ENCODE assay signal across 29 cellular contexts in the genomic region with DNA sequence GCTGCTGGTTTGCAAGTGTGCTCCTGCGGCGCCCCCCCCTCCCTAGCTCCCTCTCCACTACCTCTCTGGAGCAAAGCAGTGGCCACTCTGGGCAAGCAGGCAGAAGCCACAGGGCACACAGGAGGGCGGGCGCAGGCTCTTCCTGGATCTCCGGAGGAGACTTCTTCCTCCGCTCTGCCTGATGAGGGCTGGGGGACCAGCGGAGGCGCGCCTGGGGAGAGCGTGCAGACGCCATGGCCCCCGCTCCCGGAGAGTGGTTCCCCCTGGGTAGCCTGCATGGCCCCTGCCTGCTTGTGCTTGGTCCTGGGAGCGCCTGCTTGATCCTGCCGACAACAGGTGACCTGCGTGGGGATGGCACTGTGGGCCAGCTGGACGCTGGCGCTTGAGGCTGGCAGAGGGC.
"Had no signal": no experiment of that assay in that cellular context is flagged by ENCODE, and none has a peak within 500 bp of the region (broad histone marks: within the 10 kb centered on the region; RNA-seq: fewer than 3 reads in every experiment).

No MANE protein-coding gene starts in this region.

- H2AFZ ChIP-seq: parathyroid adenoma had no signal

- H3K4me1 Mint-ChIP-seq: nephron progenitor cell had no signal

- H3K4me3 ChIP-seq: heart right ventricle, left ventricle myocardium inferior, psoas muscle, smooth muscle cell, stomach, thyroid gland had no signal

- H3K4me1 ChIP-seq: foreskin keratinocyte, heart right ventricle, parathyroid adenoma, thyroid gland had no signal

- ATAC-seq: activated T-helper 17 cell treated with anti-CD3 and anti-CD28 coated beads, Interleukin-2, amount 50 U/mL, for 72 hours; esophagus mucosa; foreskin keratinocyte; heart right ventricle; psoas muscle; stimulated activated naive B cell treated with anti-CD40 and anti-IgM and Interleukin-4, amounts not matched to agents 10 μg/mL and 1 μg/mL and 100 μg/mL, for 72 hours; T-helper 17 cell had no signal

- H3K9me3 ChIP-seq: heart right ventricle, left ventricle myocardium inferior, psoas muscle, stomach, thyroid gland had no signal

- H3K4me2 ChIP-seq: smooth muscle cell had no signal

- H3K27me3 Mint-ChIP-seq: activated CD4-positive, alpha-beta memory T cell treated with anti-CD3 and anti-CD28 coated beads for 36 hours; activated CD4-positive, alpha-beta T cell treated with anti-CD3 and anti-CD28 coated beads, Interleukin-2, amount 10 ng/mL, durations not matched to agents 24 days and 14 days; activated T-helper 17 cell treated with anti-CD3 and anti-CD28 coated beads, Interleukin-2, amount 50 U/mL, for 72 hours; naive B cell; stimulated activated naive B cell treated with anti-CD40 and anti-IgM and Interleukin-4, amounts not matched to agents 10 μg/mL and 1 μg/mL and 100 μg/mL, for 72 hours; T-helper 17 cell had no signal

- H3K4me3 Mint-ChIP-seq: activated CD4-positive, alpha-beta memory T cell treated with anti-CD3 and anti-CD28 coated beads for 36 hours; activated CD4-positive, alpha-beta T cell treated with anti-CD3 and anti-CD28 coated beads, Interleukin-2, amount 10 ng/mL, durations not matched to agents 24 days and 14 days; activated T-helper 17 cell treated with anti-CD3 and anti-CD28 coated beads, Interleukin-2, amount 50 U/mL, for 72 hours; naive B cell; nephron progenitor cell; stimulated activated naive B cell treated with anti-CD40 and anti-IgM and Interleukin-4, amounts not matched to agents 10 μg/mL and 1 μg/mL and 100 μg/mL, for 72 hours; T-helper 17 cell had no signal

- H3K9me3 Mint-ChIP-seq: activated CD4-positive, alpha-beta memory T cell treated with anti-CD3 and anti-CD28 coated beads for 36 hours; activated CD4-positive, alpha-beta T cell treated with anti-CD3 and anti-CD28 coated beads, Interleukin-2, amount 10 ng/mL, durations not matched to agents 24 days and 14 days; activated T-helper 17 cell treated with anti-CD3 and anti-CD28 coated beads, Interleukin-2, amount 50 U/mL, for 72 hours; naive B cell; nephron progenitor cell; stimulated activated naive B cell treated with anti-CD40 and anti-IgM and Interleukin-4, amounts not matched to agents 10 μg/mL and 1 μg/mL and 100 μg/mL, for 72 hours had no signal

- H3K79me2 ChIP-seq: parathyroid adenoma had no signal

- H3K27ac ChIP-seq: foreskin keratinocyte, heart right ventricle, left ventricle myocardium inferior, parathyroid adenoma, psoas muscle, stomach, thyroid gland, WERI-Rb-1 had no signal

- DNase-seq: activated CD4-positive, alpha-beta memory T cell treated with anti-CD3 and anti-CD28 coated beads for 36 hours; activated CD4-positive, alpha-beta T cell treated with anti-CD3 and anti-CD28 coated beads, Interleukin-2, amount 10 ng/mL, durations not matched to agents 24 days and 14 days; activated CD4-positive, CD25-positive, alpha-beta regulatory T cell treated with anti-CD3 and anti-CD28 coated beads, Interleukin-2, amount 50 U/mL, for 72 hours; activated CD8-positive, alpha-beta memory T cell treated with anti-CD3 and anti-CD28 coated beads, Interleukin-2, amount 50 U/mL, for 4 hours; activated gamma-delta T cell treated with Interleukin-2 at 50 U/mL for 16 hours; activated naive CD4-positive, alpha-beta T cell treated with anti-CD3 and anti-CD28 coated beads, Interleukin-2, amount 50 U/mL, for 16 hours; activated T-cell treated with anti-CD3 and anti-CD28 coated beads, Interleukin-2, amount 50 U/mL, for 1 hour; amniotic stem cell; caudate nucleus; cortex of kidney; foreskin keratinocyte; heart right ventricle; left ventricle myocardium inferior; naive B cell; nephron progenitor cell; nucleus accumbens; psoas muscle; stimulated activated CD4-positive, alpha-beta T cell treated with anti-CD3 and anti-CD28 coated beads, Interleukin-15, amount 100 ng/mL, for 24 hours; stimulated activated CD4-positive, alpha-beta T cell treated with anti-CD3 and anti-CD28 coated beads, Interleukin-2, amount 100 ng/mL, for 24 hours; stimulated activated naive B cell treated with anti-CD40 and anti-IgM and Interleukin-4, amounts not matched to agents 10 μg/mL and 1 μg/mL and 100 μg/mL, for 72 hours; stomach; T-helper 17 cell; T1000; thyroid gland; WERI-Rb-1 had no signal

- H3K27me3 ChIP-seq: foreskin keratinocyte, heart right ventricle, stomach, thyroid gland had no signal

- H3K27ac Mint-ChIP-seq: activated CD4-positive, alpha-beta memory T cell treated with anti-CD3 and anti-CD28 coated beads for 36 hours; activated CD4-positive, alpha-beta T cell treated with anti-CD3 and anti-CD28 coated beads, Interleukin-2, amount 10 ng/mL, durations not matched to agents 24 days and 14 days; activated T-helper 17 cell treated with anti-CD3 and anti-CD28 coated beads, Interleukin-2, amount 50 U/mL, for 72 hours; nephron progenitor cell; stimulated activated naive B cell treated with anti-CD40 and anti-IgM and Interleukin-4, amounts not matched to agents 10 μg/mL and 1 μg/mL and 100 μg/mL, for 72 hours; T-helper 17 cell had no signal

- H3K9ac ChIP-seq: parathyroid adenoma had no signal
